In the genomic region with DNA sequence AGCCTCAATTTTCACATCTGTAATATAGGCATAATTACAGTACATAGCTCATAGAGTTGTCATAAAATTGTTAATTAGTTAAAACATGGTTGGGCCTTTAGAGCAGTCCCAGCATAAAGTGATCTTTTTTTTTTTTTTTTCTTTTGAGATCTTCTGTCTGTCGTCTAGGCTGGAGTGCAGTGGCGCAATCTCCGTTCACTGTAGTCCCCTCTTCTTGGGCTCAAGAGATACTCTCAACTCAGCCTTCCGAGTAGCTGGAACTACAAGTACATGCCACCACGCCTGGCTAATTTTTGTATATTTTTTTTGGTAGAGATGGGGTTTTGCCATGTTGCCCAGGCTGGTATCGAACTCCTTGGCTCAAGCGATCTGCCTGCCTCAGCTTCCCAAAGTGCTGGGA, we compare ENCODE assay signal across 28 cellular contexts. TPM values are rescaled to one million over a fixed set of nuclear protein-coding genes. Genes with fewer than 3 reads are reported as not detected.
"Had no signal": no experiment of that assay in that cellular context is flagged by ENCODE, and none has a peak within 500 bp of the region (broad histone marks: within the 10 kb centered on the region; RNA-seq: fewer than 3 reads in every experiment).

No MANE protein-coding gene starts in this region.

- H3K27me3 ChIP-seq: neural progenitor cell, ovary, right lobe of liver, sigmoid colon, stomach, tibial artery, transverse colon, upper lobe of right lung, uterus had no signal

- ATAC-seq: naive thymus-derived CD8-positive, alpha-beta T cell; natural killer cell treated with Interleukin-12 subunit alpha and Interleukin-12 subunit beta and Interleukin-15 and Interleukin-18, amount 100 ng/mL, for 72 hours; psoas muscle; right cardiac atrium; right lobe of liver; stimulated activated effector memory CD8-positive, alpha-beta T cell treated with anti-CD3 and anti-CD28 coated beads, Interleukin-12 subunit alpha, Interleukin-12 subunit beta, amount 100 ng/mL, for 72 hours; stimulated activated naive B cell treated with anti-CD40 and anti-IgM and Interleukin-4, amounts not matched to agents 10 μg/mL and 1 μg/mL and 100 μg/mL, for 72 hours; upper lobe of right lung had no signal

- H3K27ac ChIP-seq: neural progenitor cell, ovary, parathyroid adenoma, psoas muscle, right lobe of liver, sigmoid colon, stomach, thoracic aorta, tibial artery, transverse colon, upper lobe of right lung, uterus had no signal

- H3K4me1 ChIP-seq: neural progenitor cell, parathyroid adenoma, psoas muscle, right lobe of liver, sigmoid colon, stomach, tibial artery, transverse colon, upper lobe of right lung, uterus had no signal

- H3K4me3 Mint-ChIP-seq: naive thymus-derived CD8-positive, alpha-beta T cell; natural killer cell treated with Interleukin-12 subunit alpha and Interleukin-12 subunit beta and Interleukin-15 and Interleukin-18, amount 100 ng/mL, for 72 hours; neural progenitor cell; stimulated activated effector memory CD8-positive, alpha-beta T cell treated with anti-CD3 and anti-CD28 coated beads, Interleukin-12 subunit alpha, Interleukin-12 subunit beta, amount 100 ng/mL, for 72 hours; stimulated activated naive B cell treated with anti-CD40 and anti-IgM and Interleukin-4, amounts not matched to agents 10 μg/mL and 1 μg/mL and 100 μg/mL, for 72 hours; stimulated activated naive CD8-positive, alpha-beta T cell treated with anti-CD3 and anti-CD28 coated beads, Interleukin-15, Interleukin-2, amounts not matched to agents 100 ng/mL and 50 ng/mL, for 24 hours; type B pancreatic cell had no signal

- H3K4me3 ChIP-seq: neural progenitor cell, ovary, psoas muscle, right lobe of liver, sigmoid colon, stomach, thoracic aorta, tibial artery, transverse colon, upper lobe of right lung, uterus had no signal

- H3K36me3 ChIP-seq: neural progenitor cell, ovary, right lobe of liver, thoracic aorta, transverse colon, upper lobe of right lung, uterus had no signal

- H3K9me3 Mint-ChIP-seq: naive thymus-derived CD8-positive, alpha-beta T cell; natural killer cell treated with Interleukin-12 subunit alpha and Interleukin-12 subunit beta and Interleukin-15 and Interleukin-18, amount 100 ng/mL, for 72 hours; neural progenitor cell; stimulated activated effector memory CD8-positive, alpha-beta T cell treated with anti-CD3 and anti-CD28 coated beads, Interleukin-12 subunit alpha, Interleukin-12 subunit beta, amount 100 ng/mL, for 72 hours; stimulated activated naive B cell treated with anti-CD40 and anti-IgM and Interleukin-4, amounts not matched to agents 10 μg/mL and 1 μg/mL and 100 μg/mL, for 72 hours; stimulated activated naive CD8-positive, alpha-beta T cell treated with anti-CD3 and anti-CD28 coated beads, Interleukin-15, Interleukin-2, amounts not matched to agents 100 ng/mL and 50 ng/mL, for 24 hours; type B pancreatic cell had no signal

- H3K4me1 Mint-ChIP-seq: naive thymus-derived CD8-positive, alpha-beta T cell; neural progenitor cell; stimulated activated effector memory CD8-positive, alpha-beta T cell treated with anti-CD3 and anti-CD28 coated beads, Interleukin-12 subunit alpha, Interleukin-12 subunit beta, amount 100 ng/mL, for 72 hours; stimulated activated naive B cell treated with anti-CD40 and anti-IgM and Interleukin-4, amounts not matched to agents 10 μg/mL and 1 μg/mL and 100 μg/mL, for 72 hours had no signal

- H3K36me3 Mint-ChIP-seq: naive thymus-derived CD8-positive, alpha-beta T cell had no signal

- DNase-seq: naive thymus-derived CD8-positive, alpha-beta T cell; occipital lobe; ovary; psoas muscle; right cardiac atrium; sigmoid colon; small intestine; stimulated activated CD4-positive, alpha-beta T cell treated with anti-CD3 and anti-CD28 coated beads, Interleukin-15, amount 100 ng/mL, for 24 hours; stimulated activated CD4-positive, alpha-beta T cell treated with anti-CD3 and anti-CD28 coated beads, Interleukin-2, amount 100 ng/mL, for 24 hours; stimulated activated CD4-positive, alpha-beta T cell treated with anti-CD3 and anti-CD28 coated beads, Interleukin-2, amount 100 ng/mL, for 48 hours; stimulated activated CD4-positive, alpha-beta T cell treated with anti-CD3 and anti-CD28 coated beads, Interleukin-4, amount 100 ng/mL, for 24 hours; stimulated activated naive B cell treated with anti-CD40 and anti-IgM and Interleukin-4, amounts not matched to agents 10 μg/mL and 1 μg/mL and 100 μg/mL, for 72 hours; stimulated activated naive CD4-positive, alpha-beta T cell treated with Interleukin-2 at 50 U/mL for 16 hours; stomach; tibial artery; transverse colon; upper lobe of right lung; uterus had no signal

- H3K27ac Mint-ChIP-seq: natural killer cell treated with Interleukin-12 subunit alpha and Interleukin-12 subunit beta and Interleukin-15 and Interleukin-18, amount 100 ng/mL, for 72 hours; neural progenitor cell; stimulated activated effector memory CD8-positive, alpha-beta T cell treated with anti-CD3 and anti-CD28 coated beads, Interleukin-12 subunit alpha, Interleukin-12 subunit beta, amount 100 ng/mL, for 72 hours; stimulated activated naive B cell treated with anti-CD40 and anti-IgM and Interleukin-4, amounts not matched to agents 10 μg/mL and 1 μg/mL and 100 μg/mL, for 72 hours; stimulated activated naive CD8-positive, alpha-beta T cell treated with anti-CD3 and anti-CD28 coated beads, Interleukin-15, Interleukin-2, amounts not matched to agents 100 ng/mL and 50 ng/mL, for 24 hours; type B pancreatic cell had no signal

- H3K9me3 ChIP-seq: ovary, psoas muscle, right lobe of liver, sigmoid colon, stomach, thoracic aorta, tibial artery, transverse colon, upper lobe of right lung, uterus had no signal

- H3K27me3 Mint-ChIP-seq: naive thymus-derived CD8-positive, alpha-beta T cell; natural killer cell treated with Interleukin-12 subunit alpha and Interleukin-12 subunit beta and Interleukin-15 and Interleukin-18, amount 100 ng/mL, for 72 hours; progenitor cell of endocrine pancreas; stimulated activated naive B cell treated with anti-CD40 and anti-IgM and Interleukin-4, amounts not matched to agents 10 μg/mL and 1 μg/mL and 100 μg/mL, for 72 hours; stimulated activated naive CD8-positive, alpha-beta T cell treated with anti-CD3 and anti-CD28 coated beads, Interleukin-15, Interleukin-2, amounts not matched to agents 100 ng/mL and 50 ng/mL, for 24 hours; type B pancreatic cell had no signal

RNA-seq across cellular contexts. Expression of gene RND2, which starts 31.0 kb away (rescaled TPM):
- total RNA-seq: natural killer cell treated with Interleukin-12 subunit alpha and Interleukin-12 subunit beta and Interleukin-15 and Interleukin-18, amount 100 ng/mL, for 72 hours had no signal

RNA-seq across cellular contexts. Expression of gene IFI35, which starts 49.5 kb away (rescaled TPM):
- polyA plus RNA-seq: neural cell had no signal
